Comparison of ENCODE assay signal across 29 cellular contexts in the genomic region with DNA sequence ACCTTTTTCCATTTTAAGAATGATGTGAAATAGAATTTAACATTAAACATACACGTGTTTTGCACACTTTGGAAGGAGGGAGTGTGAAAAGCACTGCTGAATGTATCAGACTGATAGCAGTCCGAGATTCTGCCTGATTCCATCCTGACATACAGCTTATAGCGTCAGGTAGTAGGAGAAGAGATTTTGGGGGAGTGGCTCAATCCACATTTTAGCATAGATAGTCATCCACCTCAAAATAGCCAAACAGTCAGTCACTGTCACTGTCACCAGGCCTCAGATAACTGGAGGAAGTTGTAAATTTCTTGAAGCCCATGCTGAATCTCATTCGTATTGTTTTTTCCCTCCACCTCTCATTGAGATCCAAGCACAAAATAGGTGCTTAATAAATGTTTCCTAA.
"Had no signal": no experiment of that assay in that cellular context is flagged by ENCODE, and none has a peak within 500 bp of the region (broad histone marks: within the 10 kb centered on the region; RNA-seq: fewer than 3 reads in every experiment).

No MANE protein-coding gene starts in this region.

- H3K36me3 Mint-ChIP-seq: immature natural killer cell; mesothelial cell of epicardium; naive thymus-derived CD4-positive, alpha-beta T cell; natural killer cell treated with Interleukin-12 subunit alpha and Interleukin-12 subunit beta and Interleukin-15 and Interleukin-18, amount 100 ng/mL, for 72 hours; stimulated activated memory B cell treated with anti-CD40 and anti-IgM and Interleukin-4, amounts not matched to agents 10 μg/mL and 1 μg/mL and 100 μg/mL, for 72 hours had no signal

- H3K9me3 ChIP-seq: left lung, lower lobe of right lung, pancreas, prostate gland, upper lobe of left lung, vagina had no signal

- H3K4me1 Mint-ChIP-seq: immature natural killer cell; naive thymus-derived CD4-positive, alpha-beta T cell; stimulated activated memory B cell treated with anti-CD40 and anti-IgM and Interleukin-4, amounts not matched to agents 10 μg/mL and 1 μg/mL and 100 μg/mL, for 72 hours; stimulated activated naive CD8-positive, alpha-beta T cell treated with anti-CD3 and anti-CD28 coated beads, Interleukin-15, amount 100 ng/mL, for 72 hours had no signal

- H3K27me3 Mint-ChIP-seq: natural killer cell treated with Interleukin-12 subunit alpha and Interleukin-12 subunit beta and Interleukin-15 and Interleukin-18, amount 100 ng/mL, for 72 hours; stimulated activated naive CD8-positive, alpha-beta T cell treated with anti-CD3 and anti-CD28 coated beads, Interleukin-15, amount 100 ng/mL, for 72 hours had no signal

- H3K4me3 Mint-ChIP-seq: immature natural killer cell; mesothelial cell of epicardium; naive thymus-derived CD4-positive, alpha-beta T cell; natural killer cell treated with Interleukin-12 subunit alpha and Interleukin-12 subunit beta and Interleukin-15 and Interleukin-18, amount 100 ng/mL, for 72 hours; stimulated activated memory B cell treated with anti-CD40 and anti-IgM and Interleukin-4, amounts not matched to agents 10 μg/mL and 1 μg/mL and 100 μg/mL, for 72 hours; stimulated activated naive CD8-positive, alpha-beta T cell treated with anti-CD3 and anti-CD28 coated beads, Interleukin-15, amount 100 ng/mL, for 72 hours had no signal

- FAIRE-seq: pancreas, small intestine had no signal

- DNase-seq: hypothalamus; immature natural killer cell; kidney; left colon; left lung; lower lobe of right lung; mammary epithelial cell; mesenchymal stem cell; naive thymus-derived CD4-positive, alpha-beta T cell; pancreas; posterior cingulate gyrus; retina; right cardiac atrium; small intestine; stimulated activated CD4-positive, alpha-beta T cell treated with anti-CD3 and anti-CD28 coated beads, Interleukin-1b, Interleukin-23, amount 100 ng/mL, for 48 hours; stimulated activated CD4-positive, alpha-beta T cell treated with anti-CD3 and anti-CD28 coated beads, Interleukin-2, amount 100 ng/mL, for 48 hours; stimulated activated CD4-positive, alpha-beta T cell treated with anti-CD3 and anti-CD28 coated beads, Interleukin-4, amount 100 ng/mL, for 4 hours; stimulated activated CD8-positive, alpha-beta memory T cell treated with anti-CD3 and anti-CD28 coated beads, Interleukin-4, amount 100 ng/mL, for 48 hours; stimulated activated naive CD4-positive, alpha-beta T cell treated with Interleukin-2 at 50 U/mL for 16 hours; stimulated activated naive CD8-positive, alpha-beta T cell treated with anti-CD3 and anti-CD28 coated beads, Interleukin-15, amount 100 ng/mL, for 72 hours; substantia nigra; upper lobe of left lung had no signal

- H3K27ac Mint-ChIP-seq: immature natural killer cell; mesothelial cell of epicardium; naive thymus-derived CD4-positive, alpha-beta T cell; natural killer cell treated with Interleukin-12 subunit alpha and Interleukin-12 subunit beta and Interleukin-15 and Interleukin-18, amount 100 ng/mL, for 72 hours; stimulated activated memory B cell treated with anti-CD40 and anti-IgM and Interleukin-4, amounts not matched to agents 10 μg/mL and 1 μg/mL and 100 μg/mL, for 72 hours; stimulated activated naive CD8-positive, alpha-beta T cell treated with anti-CD3 and anti-CD28 coated beads, Interleukin-15, amount 100 ng/mL, for 72 hours had no signal

- H3K27ac ChIP-seq: left lung, lower lobe of right lung, pancreas, prostate gland, tibial nerve, upper lobe of left lung, vagina had no signal

- H3K36me3 ChIP-seq: left lung, lower lobe of right lung, pancreas, prostate gland, upper lobe of left lung, vagina had no signal

- H3K27me3 ChIP-seq: left lung, pancreas, tibial nerve, upper lobe of left lung, vagina had no signal

- H3K4me3 ChIP-seq: left lung, lower lobe of right lung, pancreas, prostate gland, tibial nerve, upper lobe of left lung, vagina had no signal

- ATAC-seq: left colon; left lung; lower lobe of right lung; naive thymus-derived CD4-positive, alpha-beta T cell; natural killer cell treated with Interleukin-12 subunit alpha and Interleukin-12 subunit beta and Interleukin-15 and Interleukin-18, amount 100 ng/mL, for 72 hours; pancreas; right cardiac atrium; sciatic nerve; stimulated activated memory B cell treated with anti-CD40 and anti-IgM and Interleukin-4, amounts not matched to agents 10 μg/mL and 1 μg/mL and 100 μg/mL, for 72 hours; stimulated activated naive CD8-positive, alpha-beta T cell treated with anti-CD3 and anti-CD28 coated beads, Interleukin-15, amount 100 ng/mL, for 72 hours had no signal

- H3K9me3 Mint-ChIP-seq: stimulated activated naive CD8-positive, alpha-beta T cell treated with anti-CD3 and anti-CD28 coated beads, Interleukin-15, amount 100 ng/mL, for 72 hours had no signal

- H3K4me1 ChIP-seq: left lung, lower lobe of right lung, pancreas, tibial nerve had no signal
